Comparison of ENCODE assay signal across 1 cellular context in genomic region chr5:83076742-83077661, GRCh38.
TF ChIP-seq lines count a peak whose summit lies in the region.

Gene TMEM167A (minus strand): TSS chr5:83077394. CDS start chr5:83077323, 71 bp downstream.
Gene XRCC4 (plus strand): TSS chr5:83077547. CDS start chr5:83104920, 27,373 bp downstream.

TF ChIP-seq in A549, 52 proteins besides CTCF, POLR2A, EP300 and RAD21 (continued from another document):
- TF ChIP-seq BCL3 (IDR thresholded peaks at IDR 0.05), result peak; percentile 89
- 0 out of 2 replicates have a peak, but pooled peaks have one; percentile 5 for TF ChIP-seq RFX5 (IDR thresholded peaks at IDR 0.05)
- TF ChIP-seq TFCP2L1 (CRISPR knock-in tag; IDR thresholded peaks at IDR 0.05), result no peak
- TF ChIP-seq ELK1 (IDR thresholded peaks at IDR 0.05; ENCODE audit: low read depth, low read length), result 0 out of 2 replicates have a peak, but pooled peaks have one; percentile 22
- TF ChIP-seq FOSB (CRISPR knock-in tag; IDR thresholded peaks at IDR 0.05), result no peak
- TF ChIP-seq TP53 (CRISPR knock-in tag; IDR thresholded peaks at IDR 0.05), result no peak
- TF ChIP-seq FOXS1 (CRISPR knock-in tag; IDR thresholded peaks at IDR 0.05), result no peak
- TF ChIP-seq KDM5A (IDR thresholded peaks at IDR 0.05), result no peak
- TF ChIP-seq CHD2 (IDR thresholded peaks at IDR 0.05; ENCODE audit: low read length, partially characterized antibody), result no peak
- peak; percentile 3; the same call in 1 of the 2 replicates for TF ChIP-seq USF2 (IDR thresholded peaks at IDR 0.05)
- TF ChIP-seq JUN (IDR thresholded peaks at IDR 0.05), result peak; percentile 27 to 53; a peak in 3 of 5 replicates
TF ChIP-seq in A549: peak in this region for 10.
